Comparison of ENCODE assay signal across 8 cellular contexts in genomic region chr11:64358536-64358906, GRCh38. TPM values are rescaled to one million over a fixed set of nuclear protein-coding genes. Genes with fewer than 3 reads are reported as not detected.
A peak's percentile ranks its signal among the peaks of the same experiment; 100 is the strongest.
DNase-seq lines count a peak whose midpoint lies in the region; ATAC-seq, FAIRE-seq and TF ChIP-seq lines count a peak whose summit lies in the region.

No MANE protein-coding gene starts in this region.

- no peak overlapping the region for H3K27ac Mint-ChIP-seq in activated T-helper 1 cell treated with anti-CD3 and anti-CD28 coated beads, Interleukin-12 subunit alpha, Interleukin-12 subunit beta, Interleukin-2, Interleukin-4 antibody, amounts not matched to agents 30 ng/mL and 10 ng/mL and 1 ng/mL, durations not matched to agents 14 hours and 24 hours and 36 hours

- DNase-seq in H7 (no peak), hepatocyte (ENCODE audit: low spot score) (no peak), small intestine (no peak), NCI-H510A (lab: John Stamatoyannopoulos, UW) (no peak), medulla oblongata (ENCODE audit: extremely low spot score) (no peak)
- no peak for DNase-seq in activated T-helper 1 cell treated with anti-CD3 and anti-CD28 coated beads, Interleukin-12 subunit alpha, Interleukin-12 subunit beta, Interleukin-2, Interleukin-4 antibody, amounts not matched to agents 30 ng/mL and 10 ng/mL and 1 ng/mL, durations not matched to agents 14 hours and 24 hours and 36 hours (ENCODE audit: low spot score)

- H3K4me3 ChIP-seq in H7 (ENCODE audit: insufficient read depth, low read depth, low read length) = peak overlapping the region; percentile 42
- H3K4me3 ChIP-seq in hepatocyte = peak overlapping the region; percentile 88
- peak overlapping the region; percentile 55 to 69 for H3K4me3 ChIP-seq in small intestine (ENCODE audit: low read depth in 1 of 2, low read length in 2 of 2)

- ATAC-seq in GM18519 (IDR thresholded peaks at IDR 0.05; ENCODE audit: low FRiP score, unreplicated experiment) (no peak), GM18873 (IDR thresholded peaks at IDR 0.05; ENCODE audit: low FRiP score, unreplicated experiment) (no peak)

- TF ChIP-seq CTCF in hepatocyte (IDR thresholded peaks at IDR 0.05; ENCODE audit: poor library complexity) = no peak

- H3K4me1 Mint-ChIP-seq in activated T-helper 1 cell treated with anti-CD3 and anti-CD28 coated beads, Interleukin-12 subunit alpha, Interleukin-12 subunit beta, Interleukin-2, Interleukin-4 antibody, amounts not matched to agents 30 ng/mL and 10 ng/mL and 1 ng/mL, durations not matched to agents 14 hours and 24 hours and 36 hours (ENCODE audit: low read depth) = peaks cover 30% of the 10 kb centered on the region

- H3K9me3 ChIP-seq in hepatocyte (ENCODE audit: low read depth) = no peaks in the 10 kb centered on the region
- no peaks in the 10 kb centered on the region for H3K9me3 ChIP-seq in small intestine (ENCODE audit: control insufficient read depth, low read depth)

- H3K36me3 ChIP-seq in H7 (replicated peaks; ENCODE audit: control insufficient read depth, insufficient read depth, low read length) = peaks cover 11% of the 10 kb centered on the region
- H3K36me3 ChIP-seq in hepatocyte (replicated peaks; ENCODE audit: insufficient read depth, low read depth) = no peaks in the 10 kb centered on the region
- peaks cover 6 to 14% of the 10 kb centered on the region in 2 donors for H3K36me3 ChIP-seq in small intestine (ENCODE audit: control insufficient read depth in 2 of 2, insufficient read depth in 2 of 2, low read length in 2 of 2)

- H3K27me3 ChIP-seq in H7 (ENCODE audit: control insufficient read depth, insufficient read depth, low read length) (no peaks in the 10 kb centered on the region), hepatocyte (no peaks in the 10 kb centered on the region), small intestine (ENCODE audit: control insufficient read depth in 2 of 2, insufficient read depth in 2 of 2, low read length in 2 of 2) (no peaks in the 10 kb centered on the region)

- no peaks in the 10 kb centered on the region for H3K9me2 ChIP-seq in hepatocyte (replicated peaks; ENCODE audit: insufficient read depth)

- H3K36me3 Mint-ChIP-seq in activated T-helper 1 cell treated with anti-CD3 and anti-CD28 coated beads, Interleukin-12 subunit alpha, Interleukin-12 subunit beta, Interleukin-2, Interleukin-4 antibody, amounts not matched to agents 30 ng/mL and 10 ng/mL and 1 ng/mL, durations not matched to agents 14 hours and 24 hours and 36 hours (ENCODE audit: low read depth) = peaks cover 30% of the 10 kb centered on the region

- peaks cover 13% of the 10 kb centered on the region for H3K79me2 ChIP-seq in hepatocyte

- H3K27me3 Mint-ChIP-seq in activated T-helper 1 cell treated with anti-CD3 and anti-CD28 coated beads, Interleukin-12 subunit alpha, Interleukin-12 subunit beta, Interleukin-2, Interleukin-4 antibody, amounts not matched to agents 30 ng/mL and 10 ng/mL and 1 ng/mL, durations not matched to agents 14 hours and 24 hours and 36 hours (ENCODE audit: insufficient read depth) = no peaks in the 10 kb centered on the region

- intact Hi-C loops in activated T-helper 1 cell treated with anti-CD3 and anti-CD28 coated beads, Interleukin-12 subunit alpha, Interleukin-12 subunit beta, Interleukin-2, Interleukin-4 antibody, amounts not matched to agents 30 ng/mL and 10 ng/mL and 1 ng/mL, durations not matched to agents 14 hours and 24 hours and 36 hours (cut with micrococcal nuclease) = loop anchor here (5.0 kb wide), 1 partner anchor 106 kb away; the partner anchor contains the start of gene PLCB3

- H3K27ac ChIP-seq in hepatocyte (peak overlapping the region; percentile 95), small intestine (ENCODE audit: low read depth in 1 of 2, low read length in 1 of 2) (peak overlapping the region; percentile 67 to 84)

- H3K4me1 ChIP-seq in hepatocyte (ENCODE audit: insufficient read depth) (peaks cover 33% of the 10 kb centered on the region), small intestine (ENCODE audit: control insufficient read depth in 2 of 2, insufficient read depth in 1 of 2, low read depth in 1 of 2, low read length in 1 of 2) (peaks cover 2 to 9% of the 10 kb centered on the region in 2 donors)

- no peaks in the 10 kb centered on the region for H3K9me3 Mint-ChIP-seq in activated T-helper 1 cell treated with anti-CD3 and anti-CD28 coated beads, Interleukin-12 subunit alpha, Interleukin-12 subunit beta, Interleukin-2, Interleukin-4 antibody, amounts not matched to agents 30 ng/mL and 10 ng/mL and 1 ng/mL, durations not matched to agents 14 hours and 24 hours and 36 hours

- peak overlapping the region; percentile 92 for H3K4me2 ChIP-seq in hepatocyte

- 35% methylated on average over 7 of the region's 7 CpGs for WGBS in hepatocyte (ENCODE audit: low lambda C conversion rate, missing lambda C conversion rate)
- whole genome bisulfite sequencing in small intestine, 3 donors = 5 to 24% (median 22%) methylated on average over 5 to 7 of the region's 7 CpGs

- no peaks in the 10 kb centered on the region for H4K20me1 ChIP-seq in hepatocyte (ENCODE audit: insufficient read depth, poor library complexity, severe bottlenecking)

- FAIRE-seq in small intestine (lab: Jason Lieb, UNC) = no peak

- peak overlapping the region; percentile 38 for H2AFZ ChIP-seq in hepatocyte

- H3K4me3 Mint-ChIP-seq in activated T-helper 1 cell treated with anti-CD3 and anti-CD28 coated beads, Interleukin-12 subunit alpha, Interleukin-12 subunit beta, Interleukin-2, Interleukin-4 antibody, amounts not matched to agents 30 ng/mL and 10 ng/mL and 1 ng/mL, durations not matched to agents 14 hours and 24 hours and 36 hours = peak overlapping the region; percentile 74

RNA-seq across cellular contexts. Expression of gene RPS6KA4, which starts 0.4 kb away (rescaled TPM):
- 16.0 and 17.6 TPM in 2 replicates for total RNA-seq in H7 (2014; rRNA removed; shearing (Covaris generic))
- 38.3 and 46.0 TPM in 2 replicates for total RNA-seq in activated T-helper 1 cell treated with anti-CD3 and anti-CD28 coated beads, Interleukin-12 subunit alpha, Interleukin-12 subunit beta, Interleukin-2, Interleukin-4 antibody, amounts not matched to agents 30 ng/mL and 10 ng/mL and 1 ng/mL, durations not matched to agents 14 hours and 24 hours and 36 hours
- total RNA-seq in hepatocyte = 31.3 and 35.9 TPM in 2 replicates
- polyA plus RNA-seq in hepatocyte = 44.0 and 44.8 TPM in 2 replicates
- polyA plus RNA-seq in small intestine = 10 to 100 TPM; 27.5 to 33.4 (median 30.0) TPM

RNA-seq across cellular contexts. Expression of gene CCDC88B, which starts 18.5 kb away (rescaled TPM):
- total RNA-seq in H7 (2014; rRNA removed; shearing (Covaris generic)) = 7.7 and 9.9 TPM in 2 replicates
- total RNA-seq in activated T-helper 1 cell treated with anti-CD3 and anti-CD28 coated beads, Interleukin-12 subunit alpha, Interleukin-12 subunit beta, Interleukin-2, Interleukin-4 antibody, amounts not matched to agents 30 ng/mL and 10 ng/mL and 1 ng/mL, durations not matched to agents 14 hours and 24 hours and 36 hours = 133 and 137 TPM in 2 replicates
- total RNA-seq in hepatocyte = 4.9 TPM in 2 replicates
- polyA plus RNA-seq in hepatocyte (9.1 and 10.0 TPM in 2 replicates), small intestine (100 to 1,000 TPM in 2 of 3 donors, 10 to 100 TPM in 1; 32.3 to 363 (median 147) TPM)

RNA-seq across cellular contexts. Expression of gene PRDX5, which starts 40.6 kb away (rescaled TPM):
- 272 and 303 TPM in 2 replicates for total RNA-seq in H7 (2014; rRNA removed; shearing (Covaris generic))
- 89.0 and 100 TPM in 2 replicates for total RNA-seq in activated T-helper 1 cell treated with anti-CD3 and anti-CD28 coated beads, Interleukin-12 subunit alpha, Interleukin-12 subunit beta, Interleukin-2, Interleukin-4 antibody, amounts not matched to agents 30 ng/mL and 10 ng/mL and 1 ng/mL, durations not matched to agents 14 hours and 24 hours and 36 hours
- total RNA-seq in hepatocyte = 261 and 267 TPM in 2 replicates
- polyA plus RNA-seq in hepatocyte = 517 and 542 TPM in 2 replicates
- 100 to 1,000 TPM; 477 to 668 (median 619) TPM for polyA plus RNA-seq in small intestine

RNA-seq across cellular contexts. Expression of gene TRMT112, which starts 41.2 kb away (rescaled TPM):
- total RNA-seq in H7 (2014; rRNA removed; shearing (Covaris generic)) = 261 and 314 TPM in 2 replicates
- total RNA-seq in activated T-helper 1 cell treated with anti-CD3 and anti-CD28 coated beads, Interleukin-12 subunit alpha, Interleukin-12 subunit beta, Interleukin-2, Interleukin-4 antibody, amounts not matched to agents 30 ng/mL and 10 ng/mL and 1 ng/mL, durations not matched to agents 14 hours and 24 hours and 36 hours = 307 and 312 TPM in 2 replicates
- 210 and 244 TPM in 2 replicates for total RNA-seq in hepatocyte
- polyA plus RNA-seq in hepatocyte (292 and 311 TPM in 2 replicates), small intestine (100 to 1,000 TPM in 2 of 3 donors, 10 to 100 TPM in 1; 99.3 to 188 (median 171) TPM)

RNA-seq across cellular contexts. Expression of gene ESRRA, which starts 53.2 kb away (rescaled TPM):
- total RNA-seq in H7 (2014; rRNA removed; shearing (Covaris generic)) = 80.5 and 94.8 TPM in 2 replicates
- total RNA-seq in activated T-helper 1 cell treated with anti-CD3 and anti-CD28 coated beads, Interleukin-12 subunit alpha, Interleukin-12 subunit beta, Interleukin-2, Interleukin-4 antibody, amounts not matched to agents 30 ng/mL and 10 ng/mL and 1 ng/mL, durations not matched to agents 14 hours and 24 hours and 36 hours = 64.4 and 67.3 TPM in 2 replicates
- total RNA-seq in hepatocyte = 52.1 and 62.0 TPM in 2 replicates
- 51.3 and 57.4 TPM in 2 replicates for polyA plus RNA-seq in hepatocyte
- 100 to 1,000 TPM; 192 to 417 (median 404) TPM for polyA plus RNA-seq in small intestine

Comparison
In these comparisons a context has a peak if more than half of its experiments do, and no peak if none do; other contexts are left out.
1. RNA of gene CCDC88B, which starts 18.5 kb away (total RNA-seq): 133 to 137 TPM in activated T-helper 1 cell treated with anti-CD3 and anti-CD28 coated beads, Interleukin-12 subunit alpha, Interleukin-12 subunit beta, Interleukin-2, Interleukin-4 antibody, amounts not matched to agents 30 ng/mL and 10 ng/mL and 1 ng/mL, durations not matched to agents 14 hours and 24 hours and 36 hours; 7.7 to 9.9 TPM in H7 and 4.9 TPM in hepatocyte; every median in the first group is over 10 times any median in the second.
2. Peak in every context shown above with its lines, with median percentiles within 50 percentile points of each other: H3K4me3 ChIP-seq.